ENCODE assay signal across 29 cellular contexts in the genomic region with DNA sequence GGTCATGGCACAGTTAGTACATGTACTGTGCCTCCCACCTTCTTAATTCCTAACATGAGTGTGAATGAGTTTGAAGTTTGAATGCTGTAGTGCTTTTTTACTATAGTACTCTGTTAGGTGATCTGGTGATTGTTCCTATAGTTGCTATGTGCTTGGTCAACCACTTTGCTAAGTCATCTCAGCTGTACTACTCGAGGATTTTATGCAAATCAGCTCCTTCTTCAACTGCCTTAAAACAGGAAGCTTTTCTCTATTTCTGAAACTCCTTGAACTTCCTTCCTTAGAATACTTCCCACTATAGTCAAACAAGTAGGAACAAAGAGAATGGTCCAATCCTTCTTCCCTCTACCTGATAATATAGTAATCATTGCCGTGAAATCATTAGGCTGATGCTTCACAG.
"Had no signal": no experiment of that assay in that cellular context is flagged by ENCODE, and none has a peak within 500 bp of the region (broad histone marks: within the 10 kb centered on the region; RNA-seq: fewer than 3 reads in every experiment).

No MANE protein-coding gene starts in this region.

- H3K4me1 ChIP-seq: gastrocnemius medialis, prostate gland, stomach, thyroid gland, upper lobe of left lung had no signal

- H3K36me3 Mint-ChIP-seq: activated naive CD4-positive, alpha-beta T cell treated with anti-CD3 and anti-CD28 coated beads, Interleukin-2, amount 10 ng/mL, durations not matched to agents 7 days and 5 days; activated naive CD8-positive, alpha-beta T cell treated with anti-CD3 and anti-CD28 coated beads, Interleukin-2, amount 10 ng/mL, durations not matched to agents 7 days and 5 days; memory B cell; stimulated activated naive B cell treated with anti-CD40 and anti-IgM and Interleukin-4, amounts not matched to agents 10 μg/mL and 1 μg/mL and 100 μg/mL, for 72 hours had no signal

- H3K4me3 ChIP-seq: gastrocnemius medialis, hepatocyte, ovary, prostate gland, smooth muscle cell, stomach, thyroid gland, upper lobe of left lung had no signal

- H3K27ac Mint-ChIP-seq: activated naive CD4-positive, alpha-beta T cell treated with anti-CD3 and anti-CD28 coated beads, Interleukin-2, amount 10 ng/mL, durations not matched to agents 7 days and 5 days; activated naive CD8-positive, alpha-beta T cell treated with anti-CD3 and anti-CD28 coated beads, Interleukin-2, amount 10 ng/mL, durations not matched to agents 7 days and 5 days; activated T-helper 1 cell treated with anti-CD3 and anti-CD28 coated beads, Interleukin-12 subunit alpha, Interleukin-12 subunit beta, Interleukin-2, Interleukin-4 antibody, amounts not matched to agents 30 ng/mL and 10 ng/mL and 1 ng/mL, durations not matched to agents 14 hours and 24 hours and 36 hours; effector memory CD8-positive, alpha-beta T cell; memory B cell; naive thymus-derived CD4-positive, alpha-beta T cell; stimulated activated naive B cell treated with anti-CD40 and anti-IgM and Interleukin-4, amounts not matched to agents 10 μg/mL and 1 μg/mL and 100 μg/mL, for 72 hours had no signal

- H3K27me3 Mint-ChIP-seq: activated naive CD4-positive, alpha-beta T cell treated with anti-CD3 and anti-CD28 coated beads, Interleukin-2, amount 10 ng/mL, durations not matched to agents 7 days and 5 days; activated naive CD8-positive, alpha-beta T cell treated with anti-CD3 and anti-CD28 coated beads, Interleukin-2, amount 10 ng/mL, durations not matched to agents 7 days and 5 days; effector memory CD8-positive, alpha-beta T cell; memory B cell; stimulated activated naive B cell treated with anti-CD40 and anti-IgM and Interleukin-4, amounts not matched to agents 10 μg/mL and 1 μg/mL and 100 μg/mL, for 72 hours had no signal

- H3K9me3 Mint-ChIP-seq: activated naive CD4-positive, alpha-beta T cell treated with anti-CD3 and anti-CD28 coated beads, Interleukin-2, amount 10 ng/mL, durations not matched to agents 7 days and 5 days; activated naive CD8-positive, alpha-beta T cell treated with anti-CD3 and anti-CD28 coated beads, Interleukin-2, amount 10 ng/mL, durations not matched to agents 7 days and 5 days; activated T-helper 1 cell treated with anti-CD3 and anti-CD28 coated beads, Interleukin-12 subunit alpha, Interleukin-12 subunit beta, Interleukin-2, Interleukin-4 antibody, amounts not matched to agents 30 ng/mL and 10 ng/mL and 1 ng/mL, durations not matched to agents 14 hours and 24 hours and 36 hours had no signal

- DNase-seq: activated CD4-positive, alpha-beta T cell treated with anti-CD3 and anti-CD28 coated beads for 4 hours; activated CD4-positive, alpha-beta T cell treated with anti-CD3 and anti-CD28 coated beads, Interleukin-2, amount 50 U/mL, for 48 hours; activated CD8-positive, alpha-beta memory T cell treated with anti-CD3 and anti-CD28 coated beads for 24 hours; activated effector memory CD4-positive, alpha-beta T cell treated with anti-CD3 and anti-CD28 coated beads, Interleukin-2, amount 50 U/mL, for 16 hours; activated naive CD4-positive, alpha-beta T cell treated with anti-CD3 and anti-CD28 coated beads, Interleukin-2, amount 10 ng/mL, durations not matched to agents 7 days and 5 days; activated naive CD8-positive, alpha-beta T cell treated with anti-CD3 and anti-CD28 coated beads, Interleukin-2, amount 10 ng/mL, durations not matched to agents 7 days and 5 days; activated T-cell treated with anti-CD3 and anti-CD28 coated beads, Interleukin-2, amount 50 U/mL, for 1 hour; brain microvascular endothelial cell; cortex of kidney; effector memory CD8-positive, alpha-beta T cell; erythroblast; gastrocnemius medialis; islet precursor cell; left cardiac atrium; midbrain; naive thymus-derived CD4-positive, alpha-beta T cell; ovary; retina; stimulated activated CD4-positive, alpha-beta T cell treated with anti-CD3 and anti-CD28 coated beads, Interleukin-2, amount 100 ng/mL, for 24 hours; stimulated activated naive B cell treated with anti-CD40 and anti-IgM and Interleukin-4, amounts not matched to agents 10 μg/mL and 1 μg/mL and 100 μg/mL, for 72 hours; stomach; thyroid gland; upper lobe of left lung had no signal

- H3K79me2 ChIP-seq: hepatocyte had no signal

- ATAC-seq: effector memory CD8-positive, alpha-beta T cell; gastrocnemius medialis; naive thymus-derived CD4-positive, alpha-beta T cell; stimulated activated naive B cell treated with anti-CD40 and anti-IgM and Interleukin-4, amounts not matched to agents 10 μg/mL and 1 μg/mL and 100 μg/mL, for 72 hours had no signal

- H3K4me1 Mint-ChIP-seq: activated naive CD4-positive, alpha-beta T cell treated with anti-CD3 and anti-CD28 coated beads, Interleukin-2, amount 10 ng/mL, durations not matched to agents 7 days and 5 days; activated naive CD8-positive, alpha-beta T cell treated with anti-CD3 and anti-CD28 coated beads, Interleukin-2, amount 10 ng/mL, durations not matched to agents 7 days and 5 days; memory B cell; naive thymus-derived CD4-positive, alpha-beta T cell; stimulated activated naive B cell treated with anti-CD40 and anti-IgM and Interleukin-4, amounts not matched to agents 10 μg/mL and 1 μg/mL and 100 μg/mL, for 72 hours had no signal

- H3K27ac ChIP-seq: brain microvascular endothelial cell, gastrocnemius medialis, hepatocyte, ovary, prostate gland, stomach, thyroid gland, upper lobe of left lung, VCaP had no signal

- H3K4me3 Mint-ChIP-seq: activated naive CD4-positive, alpha-beta T cell treated with anti-CD3 and anti-CD28 coated beads, Interleukin-2, amount 10 ng/mL, durations not matched to agents 7 days and 5 days; activated naive CD8-positive, alpha-beta T cell treated with anti-CD3 and anti-CD28 coated beads, Interleukin-2, amount 10 ng/mL, durations not matched to agents 7 days and 5 days; activated T-helper 1 cell treated with anti-CD3 and anti-CD28 coated beads, Interleukin-12 subunit alpha, Interleukin-12 subunit beta, Interleukin-2, Interleukin-4 antibody, amounts not matched to agents 30 ng/mL and 10 ng/mL and 1 ng/mL, durations not matched to agents 14 hours and 24 hours and 36 hours; effector memory CD8-positive, alpha-beta T cell; memory B cell; naive thymus-derived CD4-positive, alpha-beta T cell; stimulated activated naive B cell treated with anti-CD40 and anti-IgM and Interleukin-4, amounts not matched to agents 10 μg/mL and 1 μg/mL and 100 μg/mL, for 72 hours had no signal

- H3K9me3 ChIP-seq: gastrocnemius medialis, ovary, prostate gland, stomach, thyroid gland, upper lobe of left lung had no signal

- H3K36me3 ChIP-seq: brain microvascular endothelial cell, gastrocnemius medialis, ovary, prostate gland, stomach, thyroid gland, upper lobe of left lung had no signal

- H3K4me2 ChIP-seq: hepatocyte, smooth muscle cell had no signal

- H2AFZ ChIP-seq: hepatocyte had no signal

- H3K27me3 ChIP-seq: brain microvascular endothelial cell, gastrocnemius medialis, hepatocyte, ovary, stomach, thyroid gland, upper lobe of left lung had no signal
